In genomic region chr20:33554914-33555420, GRCh38 we compare ENCODE assay signal across 8 cellular contexts.
DNase-seq lines count a peak whose midpoint lies in the region; ATAC-seq and TF ChIP-seq lines count a peak whose summit lies in the region.

No MANE protein-coding gene starts in this region.

- H3K27ac Mint-ChIP-seq in activated T-helper 1 cell treated with anti-CD3 and anti-CD28 coated beads, Interleukin-12 subunit alpha, Interleukin-12 subunit beta, Interleukin-2, Interleukin-4 antibody, amounts not matched to agents 30 ng/mL and 10 ng/mL and 1 ng/mL, durations not matched to agents 14 hours and 24 hours and 36 hours, result peak overlapping the region; percentile 85

- ATAC-seq in DND-41 (ENCODE audit: insufficient read depth, low read depth) (peak; percentile 98), GM19452 (IDR thresholded peaks at IDR 0.05; ENCODE audit: unreplicated experiment) (peak; percentile 86), HG03460 (IDR thresholded peaks at IDR 0.05; ENCODE audit: unreplicated experiment) (peak; percentile 92), heart left ventricle (peak; percentile 60 to 90 (median 76))

- H3K4me3 Mint-ChIP-seq in activated T-helper 1 cell treated with anti-CD3 and anti-CD28 coated beads, Interleukin-12 subunit alpha, Interleukin-12 subunit beta, Interleukin-2, Interleukin-4 antibody, amounts not matched to agents 30 ng/mL and 10 ng/mL and 1 ng/mL, durations not matched to agents 14 hours and 24 hours and 36 hours, result peak overlapping the region; percentile 20

- intact Hi-C loops in activated T-helper 1 cell treated with anti-CD3 and anti-CD28 coated beads, Interleukin-12 subunit alpha, Interleukin-12 subunit beta, Interleukin-2, Interleukin-4 antibody, amounts not matched to agents 30 ng/mL and 10 ng/mL and 1 ng/mL, durations not matched to agents 14 hours and 24 hours and 36 hours (cut with micrococcal nuclease), result loop anchor here (1.0 to 5.0 kb wide), 8 partner anchors 9 to 557 kb away; partner anchors contain the start of genes ACTL10, CBFA2T2, EIF2S2 and RALY
- intact Hi-C loops in heart left ventricle (cut with DNase I), result loop anchor here in 2 of 10 donors (2.0 to 5.0 kb wide), 2 partner anchors 63 to 64 kb away; partner anchors contain the start of gene CBFA2T2 (in 2 of the 2)

- no peak overlapping the region for H3K9ac ChIP-seq in DND-41 (ENCODE audit: low read depth, low read length)
- peak overlapping the region in 2 of 3 donors; percentile 8 for H3K9ac ChIP-seq in skeletal muscle tissue (ENCODE audit: low read depth in 1 of 3, low read length in 3 of 3)

- H3K9me3 ChIP-seq in DND-41 (ENCODE audit: insufficient read depth, low read length, severe bottlenecking), result no peaks in the 10 kb centered on the region
- H3K9me3 ChIP-seq in heart left ventricle, result peaks cover 0 to 5% (median 0%) of the 10 kb centered on the region in 12 donors
- no peaks in the 10 kb centered on the region for H3K9me3 ChIP-seq in skeletal muscle tissue (ENCODE audit: control insufficient read depth in 3 of 3, low read length in 3 of 3)

- H3K4me2 ChIP-seq in DND-41 (ENCODE audit: insufficient read depth, low read length), result no peak overlapping the region

- TF ChIP-seq CTCF in DND-41 (IDR thresholded peaks at IDR 0.05; ENCODE audit: borderline replicate concordance, extremely low read depth, low read length, poor library complexity, severe bottlenecking) (no peak), heart left ventricle (IDR thresholded peaks at IDR 0.05) (no peak)

- no peak for TF ChIP-seq POLR2A in heart left ventricle (IDR thresholded peaks at IDR 0.05)

- H4K20me1 ChIP-seq in DND-41 (ENCODE audit: insufficient read depth, low read length), result peaks cover 2% of the 10 kb centered on the region; the same call in 1 of the 2 replicates

- no peaks in the 10 kb centered on the region for H3K9me3 Mint-ChIP-seq in activated T-helper 1 cell treated with anti-CD3 and anti-CD28 coated beads, Interleukin-12 subunit alpha, Interleukin-12 subunit beta, Interleukin-2, Interleukin-4 antibody, amounts not matched to agents 30 ng/mL and 10 ng/mL and 1 ng/mL, durations not matched to agents 14 hours and 24 hours and 36 hours

- H3K27me3 ChIP-seq in DND-41 (ENCODE audit: insufficient read depth, low read length, poor library complexity), result no peaks in the 10 kb centered on the region
- H3K27me3 ChIP-seq in heart left ventricle, result no peaks in the 10 kb centered on the region
- no peaks in the 10 kb centered on the region for H3K27me3 ChIP-seq in skeletal muscle tissue (ENCODE audit: control insufficient read depth in 3 of 3, insufficient read depth in 3 of 3, low read length in 3 of 3)

- H3K4me3 ChIP-seq in DND-41 (ENCODE audit: low read depth in 1 of 2, low read length in 2 of 2) (no peak overlapping the region), heart left ventricle (peak overlapping the region in 3 of 12 donors; percentile 1 to 6 (median 5)), skeletal muscle tissue (ENCODE audit: low read length in 3 of 3) (peak overlapping the region in 1 of 3 donors; percentile 36)

- H2AFZ ChIP-seq in DND-41 (ENCODE audit: low read depth, low read length), result no peak overlapping the region

- 30 to 38% (median 35%) methylated on average over 2 of the region's 2 CpGs for WGBS in heart left ventricle, 4 donors

- H3K27me3 Mint-ChIP-seq in activated T-helper 1 cell treated with anti-CD3 and anti-CD28 coated beads, Interleukin-12 subunit alpha, Interleukin-12 subunit beta, Interleukin-2, Interleukin-4 antibody, amounts not matched to agents 30 ng/mL and 10 ng/mL and 1 ng/mL, durations not matched to agents 14 hours and 24 hours and 36 hours (ENCODE audit: insufficient read depth), result no peaks in the 10 kb centered on the region

- H3K4me1 ChIP-seq in DND-41 (ENCODE audit: insufficient read depth, low read length), result peaks cover 11% of the 10 kb centered on the region
- peaks cover 0 to 29% (median 6%) of the 10 kb centered on the region in 12 donors for H3K4me1 ChIP-seq in heart left ventricle
- H3K4me1 ChIP-seq in skeletal muscle tissue (ENCODE audit: control insufficient read depth in 3 of 3, insufficient read depth in 3 of 3, low read length in 3 of 3), result peaks cover 0 to 4% (median 1%) of the 10 kb centered on the region in 3 donors

- H3K27ac ChIP-seq in DND-41 (ENCODE audit: low read length) (0 out of 2 replicates have a peak overlapping the region, but pooled peaks have one; percentile 32), heart left ventricle (peak overlapping the region in 5 of 12 donors; percentile 0 to 83 (median 44)), skeletal muscle tissue (ENCODE audit: low read depth, low read length) (peak overlapping the region; percentile 46)

- H3K4me1 Mint-ChIP-seq in activated T-helper 1 cell treated with anti-CD3 and anti-CD28 coated beads, Interleukin-12 subunit alpha, Interleukin-12 subunit beta, Interleukin-2, Interleukin-4 antibody, amounts not matched to agents 30 ng/mL and 10 ng/mL and 1 ng/mL, durations not matched to agents 14 hours and 24 hours and 36 hours (ENCODE audit: low read depth), result peaks cover 15% of the 10 kb centered on the region

- H3K36me3 Mint-ChIP-seq in activated T-helper 1 cell treated with anti-CD3 and anti-CD28 coated beads, Interleukin-12 subunit alpha, Interleukin-12 subunit beta, Interleukin-2, Interleukin-4 antibody, amounts not matched to agents 30 ng/mL and 10 ng/mL and 1 ng/mL, durations not matched to agents 14 hours and 24 hours and 36 hours (ENCODE audit: low read depth), result peaks cover 11% of the 10 kb centered on the region

- DNase-seq in DND-41 (peak; percentile 29), NCI-H510A treated with DMSO at 0.1 percent for 48 hours (lab: John Stamatoyannopoulos, UW) (peak; percentile 97), heart left ventricle (no peak), superior temporal gyrus (ENCODE audit: extremely low spot score) (no peak)
- peak; percentile 47 for DNase-seq in activated T-helper 1 cell treated with anti-CD3 and anti-CD28 coated beads, Interleukin-12 subunit alpha, Interleukin-12 subunit beta, Interleukin-2, Interleukin-4 antibody, amounts not matched to agents 30 ng/mL and 10 ng/mL and 1 ng/mL, durations not matched to agents 14 hours and 24 hours and 36 hours (ENCODE audit: low spot score)

- H3K36me3 ChIP-seq in DND-41 (ENCODE audit: insufficient read depth, low read length) (peaks cover 31% of the 10 kb centered on the region), heart left ventricle (peaks cover 0 to 26% (median 4%) of the 10 kb centered on the region in 9 donors), skeletal muscle tissue (ENCODE audit: control insufficient read depth in 3 of 3, insufficient read depth in 3 of 3, low read length in 3 of 3) (peaks cover 0 to 4% (median 2%) of the 10 kb centered on the region in 3 donors)

- peaks cover 10% of the 10 kb centered on the region; the same call in 1 of the 2 replicates for H3K79me2 ChIP-seq in DND-41 (ENCODE audit: insufficient read depth, low read length)

Comparison
In these comparisons a context has a peak if more than half of its experiments do, and no peak if none do; other contexts are left out.
1. DNase-seq: peak in DND-41 (single experiment), NCI-H510A treated with DMSO at 0.1 percent for 48 hours (single experiment) and activated T-helper 1 cell treated with anti-CD3 and anti-CD28 coated beads, Interleukin-12 subunit alpha, Interleukin-12 subunit beta, Interleukin-2, Interleukin-4 antibody, amounts not matched to agents 30 ng/mL and 10 ng/mL and 1 ng/mL, durations not matched to agents 14 hours and 24 hours and 36 hours (single experiment); none in heart left ventricle (0 of 5) and superior temporal gyrus (single experiment).
2. Peak in every context shown above with its lines, with median percentiles within 50 percentile points of each other: ATAC-seq.